Comparison of ENCODE assay signal across 22 cellular contexts in the genomic region with DNA sequence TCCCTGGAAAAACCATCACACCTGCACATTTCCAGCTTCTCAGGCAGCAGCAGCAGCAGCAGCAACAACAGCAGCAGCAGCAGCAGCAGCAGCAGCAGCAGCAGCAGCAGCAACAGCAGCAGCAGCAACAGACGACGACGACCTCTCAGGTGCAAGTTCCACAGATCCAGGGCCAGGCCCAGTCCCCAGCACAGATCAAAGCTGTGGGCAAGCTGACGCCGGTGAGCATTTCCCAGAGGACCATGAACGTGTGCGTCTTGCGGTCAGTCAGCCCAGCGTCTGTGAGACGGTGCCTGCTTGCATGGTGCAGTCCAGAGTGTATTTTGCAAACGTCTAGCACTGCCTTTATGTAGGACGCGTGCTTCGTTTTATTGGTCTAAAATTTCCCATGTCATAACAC.
"Had no signal": no experiment of that assay in that cellular context is flagged by ENCODE, and none has a peak within 500 bp of the region (broad histone marks: within the 10 kb centered on the region; RNA-seq: fewer than 3 reads in every experiment).

No MANE protein-coding gene starts in this region.

- H3K9me3 Mint-ChIP-seq: endodermal cell; immature natural killer cell; natural killer cell treated with Interleukin-12 subunit alpha and Interleukin-12 subunit beta and Interleukin-15 and Interleukin-18, amount 100 ng/mL, for 72 hours; stimulated activated naive B cell treated with anti-CD40 and anti-IgM and Interleukin-4, amounts not matched to agents 10 μg/mL and 1 μg/mL and 100 μg/mL, for 72 hours; stimulated activated naive CD8-positive, alpha-beta T cell treated with anti-CD3 and anti-CD28 coated beads, Interleukin-15, amount 100 ng/mL, for 72 hours had no signal

- H3K4me1 ChIP-seq: foreskin keratinocyte, parathyroid adenoma, psoas muscle, right lobe of liver, testis, tibial nerve had no signal

- H3K27ac Mint-ChIP-seq: endodermal cell; natural killer cell treated with Interleukin-12 subunit alpha and Interleukin-12 subunit beta and Interleukin-15 and Interleukin-18, amount 100 ng/mL, for 72 hours; stimulated activated naive B cell treated with anti-CD40 and anti-IgM and Interleukin-4, amounts not matched to agents 10 μg/mL and 1 μg/mL and 100 μg/mL, for 72 hours; stimulated activated naive CD8-positive, alpha-beta T cell treated with anti-CD3 and anti-CD28 coated beads, Interleukin-15, amount 100 ng/mL, for 72 hours had no signal

- H3K27me3 ChIP-seq: foreskin keratinocyte, left lung, right lobe of liver, testis, tibial nerve had no signal

- H3K4me3 ChIP-seq: coronary artery, left lung, lung, psoas muscle, right lobe of liver, testis, tibial nerve had no signal

- DNase-seq: effector CD4-positive, alpha-beta T cell; endodermal cell; erythroblast; foreskin keratinocyte; immature natural killer cell; left lung; mesenchymal stem cell; midbrain; occipital lobe; psoas muscle; retina; right lobe of liver; stimulated activated CD4-positive, alpha-beta T cell treated with anti-CD3 and anti-CD28 coated beads, Interleukin-2, amount 100 ng/mL, for 24 hours; stimulated activated CD4-positive, alpha-beta T cell treated with anti-CD3 and anti-CD28 coated beads, Interleukin-4, amount 100 ng/mL, for 4 hours; stimulated activated naive B cell treated with anti-CD40 and anti-IgM and Interleukin-4, amounts not matched to agents 10 μg/mL and 1 μg/mL and 100 μg/mL, for 72 hours; stimulated activated naive CD8-positive, alpha-beta T cell treated with anti-CD3 and anti-CD28 coated beads, Interleukin-15, amount 100 ng/mL, for 72 hours; testis had no signal

- H3K27me3 Mint-ChIP-seq: natural killer cell treated with Interleukin-12 subunit alpha and Interleukin-12 subunit beta and Interleukin-15 and Interleukin-18, amount 100 ng/mL, for 72 hours; stimulated activated naive B cell treated with anti-CD40 and anti-IgM and Interleukin-4, amounts not matched to agents 10 μg/mL and 1 μg/mL and 100 μg/mL, for 72 hours; stimulated activated naive CD8-positive, alpha-beta T cell treated with anti-CD3 and anti-CD28 coated beads, Interleukin-15, amount 100 ng/mL, for 72 hours had no signal

- H3K4me1 Mint-ChIP-seq: endodermal cell had no signal

- H2AFZ ChIP-seq: parathyroid adenoma had no signal

- H3K27ac ChIP-seq: coronary artery, foreskin keratinocyte, left lung, parathyroid adenoma, psoas muscle, right lobe of liver, testis had no signal

- ATAC-seq: foreskin keratinocyte; left lung; natural killer cell treated with Interleukin-12 subunit alpha and Interleukin-12 subunit beta and Interleukin-15 and Interleukin-18, amount 100 ng/mL, for 72 hours; stimulated activated naive B cell treated with anti-CD40 and anti-IgM and Interleukin-4, amounts not matched to agents 10 μg/mL and 1 μg/mL and 100 μg/mL, for 72 hours; stimulated activated naive CD8-positive, alpha-beta T cell treated with anti-CD3 and anti-CD28 coated beads, Interleukin-15, amount 100 ng/mL, for 72 hours had no signal

- H3K79me2 ChIP-seq: parathyroid adenoma had no signal

- H3K4me3 Mint-ChIP-seq: endodermal cell; immature natural killer cell; natural killer cell treated with Interleukin-12 subunit alpha and Interleukin-12 subunit beta and Interleukin-15 and Interleukin-18, amount 100 ng/mL, for 72 hours; stimulated activated naive B cell treated with anti-CD40 and anti-IgM and Interleukin-4, amounts not matched to agents 10 μg/mL and 1 μg/mL and 100 μg/mL, for 72 hours; stimulated activated naive CD8-positive, alpha-beta T cell treated with anti-CD3 and anti-CD28 coated beads, Interleukin-15, amount 100 ng/mL, for 72 hours had no signal

- H3K9me3 ChIP-seq: left lung, psoas muscle, right lobe of liver, testis, tibial nerve had no signal
